ENCODE assay signal across 20 cellular contexts in genomic region chr5:132280371-132281240, GRCh38. TPM values are rescaled to one million over a fixed set of nuclear protein-coding genes. Genes with fewer than 3 reads are reported as not detected.
"Had no signal": no experiment of that assay in that cellular context is flagged by ENCODE, and none has a peak within 500 bp of the region (broad histone marks: within the 10 kb centered on the region; RNA-seq: fewer than 3 reads in every experiment).

No MANE protein-coding gene starts in this region.

- H3K4me3 Mint-ChIP-seq: activated naive CD4-positive, alpha-beta T cell treated with anti-CD3 and anti-CD28 coated beads, Interleukin-2, amount 50 U/mL, for 24 hours; natural killer cell treated with Interleukin-12 subunit alpha and Interleukin-12 subunit beta and Interleukin-15 and Interleukin-18, amount 100 ng/mL, for 72 hours; stimulated activated effector memory CD8-positive, alpha-beta T cell treated with anti-CD3 and anti-CD28 coated beads, Interleukin-12 subunit alpha, Interleukin-12 subunit beta, amount 100 ng/mL, for 72 hours had no signal

- DNase-seq: activated CD4-positive, alpha-beta T cell treated with anti-CD3 and anti-CD28 coated beads for 1 hour; activated T-cell treated with anti-CD3 and anti-CD28 coated beads, Interleukin-2, amount 50 U/mL, for 48 hours; anterior cingulate cortex; body of pancreas; caudate nucleus; dorsolateral prefrontal cortex; esophagus squamous epithelium; gastrocnemius medialis; hippocampal formation; occipital lobe; small intestine; stimulated activated CD4-positive, alpha-beta T cell treated with anti-CD3 and anti-CD28 coated beads, Interleukin-2, amount 100 ng/mL, for 24 hours; T-helper 1 cell; testis; trophoblast cell had no signal

- H3K27ac ChIP-seq: body of pancreas, dorsolateral prefrontal cortex, esophagus squamous epithelium, gastrocnemius medialis, right lobe of liver, testis, vagina had no signal

- H3K9me3 Mint-ChIP-seq: activated naive CD4-positive, alpha-beta T cell treated with anti-CD3 and anti-CD28 coated beads, Interleukin-2, amount 50 U/mL, for 24 hours; natural killer cell treated with Interleukin-12 subunit alpha and Interleukin-12 subunit beta and Interleukin-15 and Interleukin-18, amount 100 ng/mL, for 72 hours; stimulated activated effector memory CD8-positive, alpha-beta T cell treated with anti-CD3 and anti-CD28 coated beads, Interleukin-12 subunit alpha, Interleukin-12 subunit beta, amount 100 ng/mL, for 72 hours had no signal

- H3K27ac Mint-ChIP-seq: activated naive CD4-positive, alpha-beta T cell treated with anti-CD3 and anti-CD28 coated beads, Interleukin-2, amount 50 U/mL, for 24 hours; natural killer cell treated with Interleukin-12 subunit alpha and Interleukin-12 subunit beta and Interleukin-15 and Interleukin-18, amount 100 ng/mL, for 72 hours; stimulated activated effector memory CD8-positive, alpha-beta T cell treated with anti-CD3 and anti-CD28 coated beads, Interleukin-12 subunit alpha, Interleukin-12 subunit beta, amount 100 ng/mL, for 72 hours had no signal

- H3K27me3 Mint-ChIP-seq: activated naive CD4-positive, alpha-beta T cell treated with anti-CD3 and anti-CD28 coated beads, Interleukin-2, amount 50 U/mL, for 24 hours had no signal

- ATAC-seq: body of pancreas; gastrocnemius medialis; natural killer cell treated with Interleukin-12 subunit alpha and Interleukin-12 subunit beta and Interleukin-15 and Interleukin-18, amount 100 ng/mL, for 72 hours; right lobe of liver; stimulated activated effector memory CD8-positive, alpha-beta T cell treated with anti-CD3 and anti-CD28 coated beads, Interleukin-12 subunit alpha, Interleukin-12 subunit beta, amount 100 ng/mL, for 72 hours had no signal

- H3K4me1 Mint-ChIP-seq: activated naive CD4-positive, alpha-beta T cell treated with anti-CD3 and anti-CD28 coated beads, Interleukin-2, amount 50 U/mL, for 24 hours; stimulated activated effector memory CD8-positive, alpha-beta T cell treated with anti-CD3 and anti-CD28 coated beads, Interleukin-12 subunit alpha, Interleukin-12 subunit beta, amount 100 ng/mL, for 72 hours had no signal

- H3K9me3 ChIP-seq: body of pancreas, esophagus squamous epithelium, gastrocnemius medialis, right lobe of liver, testis, vagina had no signal

- H3K36me3 ChIP-seq: esophagus squamous epithelium, gastrocnemius medialis, right lobe of liver, vagina had no signal

- H3K4me3 ChIP-seq: body of pancreas, dorsolateral prefrontal cortex, esophagus squamous epithelium, gastrocnemius medialis, right lobe of liver, testis, vagina had no signal

- H3K36me3 Mint-ChIP-seq: activated naive CD4-positive, alpha-beta T cell treated with anti-CD3 and anti-CD28 coated beads, Interleukin-2, amount 50 U/mL, for 24 hours; natural killer cell treated with Interleukin-12 subunit alpha and Interleukin-12 subunit beta and Interleukin-15 and Interleukin-18, amount 100 ng/mL, for 72 hours; stimulated activated effector memory CD8-positive, alpha-beta T cell treated with anti-CD3 and anti-CD28 coated beads, Interleukin-12 subunit alpha, Interleukin-12 subunit beta, amount 100 ng/mL, for 72 hours had no signal

- H3K4me1 ChIP-seq: body of pancreas, esophagus squamous epithelium, gastrocnemius medialis, right lobe of liver, testis, vagina had no signal

RNA-seq across cellular contexts. Expression of gene SLC22A4, which starts 13.6 kb away (rescaled TPM):
- total RNA-seq: body of pancreas had no signal

RNA-seq across cellular contexts. Expression of gene PDLIM4, which starts 23.1 kb away (rescaled TPM):
- total RNA-seq: natural killer cell treated with Interleukin-12 subunit alpha and Interleukin-12 subunit beta and Interleukin-15 and Interleukin-18, amount 100 ng/mL, for 72 hours had no signal
